9 cellular contexts compared by ENCODE assay signal in the genomic region with DNA sequence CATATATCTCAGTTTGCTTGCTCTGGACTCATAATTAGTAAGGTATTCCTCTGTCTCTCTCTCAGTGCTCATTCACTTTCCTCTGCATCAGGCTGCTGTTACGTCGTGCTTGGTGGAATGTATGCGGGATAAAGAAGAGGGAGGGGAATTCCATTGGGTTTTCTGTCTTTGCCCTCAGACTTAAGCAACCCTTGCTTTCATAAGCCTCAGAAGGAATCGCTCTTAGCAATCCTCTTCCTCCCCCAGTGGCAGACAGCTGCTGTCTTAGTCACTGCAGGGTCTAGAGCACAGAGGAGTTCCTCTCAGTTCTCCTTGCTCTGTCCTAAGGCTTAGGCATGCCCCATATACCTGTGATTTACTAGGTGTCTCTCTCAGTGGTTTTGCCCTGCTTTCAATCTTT. TPM values are rescaled to one million over a fixed set of nuclear protein-coding genes. Genes with fewer than 3 reads are reported as not detected.
DNase-seq lines count a peak whose midpoint lies in the region; ATAC-seq and TF ChIP-seq lines count a peak whose summit lies in the region.
"Had no signal": no experiment of that assay in that cellular context is flagged by ENCODE, and none has a peak within 500 bp of the region (broad histone marks: within the 10 kb centered on the region; RNA-seq: fewer than 3 reads in every experiment).

No MANE protein-coding gene starts in this region.

- H3K36me3 Mint-ChIP-seq in HFFc6 (ENCODE audit: low read depth): peaks cover 7% of the 10 kb centered on the region
- H3K36me3 Mint-ChIP-seq in CD8-positive, alpha-beta memory T cell: peaks cover 0 to 4% (median 0%) of the 10 kb centered on the region in 3 donors

- no peaks in the 10 kb centered on the region for H3K27me3 Mint-ChIP-seq in HFFc6 (ENCODE audit: insufficient read depth)
- H3K27me3 Mint-ChIP-seq in CD8-positive, alpha-beta memory T cell: peaks cover 2 to 13% of the 10 kb centered on the region in 2 donors

- peaks cover 8% of the 10 kb centered on the region; the same call in 1 of the 2 replicates for H3K9me3 Mint-ChIP-seq in HFFc6
- peaks cover 5 to 14% (median 8%) of the 10 kb centered on the region in 5 donors for H3K9me3 Mint-ChIP-seq in CD8-positive, alpha-beta memory T cell

- H3K36me3 ChIP-seq in mucosa of descending colon (ENCODE audit: low read depth) (no peaks in the 10 kb centered on the region), sigmoid colon (no peaks in the 10 kb centered on the region)
- H3K36me3 ChIP-seq in CD8-positive, alpha-beta memory T cell (ENCODE audit: insufficient read depth, low read length): no peaks in the 10 kb centered on the region

- 56 to 82% methylated on average over 4 of the region's 4 CpGs for WGBS in sigmoid colon, 2 donors

- peaks cover 12% of the 10 kb centered on the region for H3K4me1 Mint-ChIP-seq in HFFc6 (ENCODE audit: low read depth)
- H3K4me1 Mint-ChIP-seq in CD8-positive, alpha-beta memory T cell: no peaks in the 10 kb centered on the region

- no peak overlapping the region for H3K4me3 Mint-ChIP-seq in HFFc6
- no peak overlapping the region for H3K4me3 Mint-ChIP-seq in CD8-positive, alpha-beta memory T cell

- TF ChIP-seq POLR2A in sigmoid colon (IDR thresholded peaks at IDR 0.05): no peak

- CTCF ChIA-PET in CD8-positive, alpha-beta memory T cell (lab: Charles Lee): no interaction called here

- H3K9me3 ChIP-seq in mucosa of descending colon (no peaks in the 10 kb centered on the region), sigmoid colon (peaks cover 0 to 4% (median 0%) of the 10 kb centered on the region in 4 donors)
- H3K9me3 ChIP-seq in CD8-positive, alpha-beta memory T cell (ENCODE audit: low read length): no peaks in the 10 kb centered on the region

- TF ChIP-seq EP300 in sigmoid colon (IDR thresholded peaks at IDR 0.05): no peak

- intact Hi-C loops in mucosa of descending colon (cut with DNase I, micrococcal nuclease) (no loop called here), sigmoid colon (cut with DNase I) (no loop called here)

- no peak overlapping the region for H3K27ac ChIP-seq in sigmoid colon
- H3K27ac ChIP-seq in CD8-positive, alpha-beta memory T cell (ENCODE audit: low read depth, low read length): no peak overlapping the region

- H3K4me3 ChIP-seq in mucosa of descending colon: no peak overlapping the region
- H3K4me3 ChIP-seq in sigmoid colon: no peak overlapping the region
- H3K4me3 ChIP-seq in CD8-positive, alpha-beta memory T cell (ENCODE audit: low read length): no peak overlapping the region

- H3K4me1 ChIP-seq in mucosa of descending colon (ENCODE audit: low read depth): no peaks in the 10 kb centered on the region
- no peaks in the 10 kb centered on the region for H3K4me1 ChIP-seq in sigmoid colon
- H3K4me1 ChIP-seq in CD8-positive, alpha-beta memory T cell (ENCODE audit: insufficient read depth, low read length): no peaks in the 10 kb centered on the region

- TF ChIP-seq CTCF in HFFc6 (IDR thresholded peaks at IDR 0.05) (no peak), mucosa of descending colon (IDR thresholded peaks at IDR 0.05) (no peak), sigmoid colon (IDR thresholded peaks at IDR 0.05) (no peak)

- ATAC-seq in GM18520 (IDR thresholded peaks at IDR 0.05; ENCODE audit: unreplicated experiment): peak; percentile 95
- ATAC-seq in mucosa of descending colon: peak; percentile 16

- no peaks in the 10 kb centered on the region for H3K27me3 ChIP-seq in sigmoid colon
- H3K27me3 ChIP-seq in CD8-positive, alpha-beta memory T cell (ENCODE audit: insufficient read depth, low read length, poor library complexity, severe bottlenecking): no peaks in the 10 kb centered on the region

- POLR2A ChIA-PET in CD8-positive, alpha-beta memory T cell (lab: Charles Lee): no interaction called here

- peak; percentile 66 for DNase-seq in HFFc6
- peak; percentile 81 for DNase-seq in RPMI7951 (ENCODE audit: low read depth)
- DNase-seq in mucosa of descending colon: no peak
- DNase-seq in sigmoid colon: no peak
- DNase-seq in NCI-H1105 (lab: John Stamatoyannopoulos, UW): no peak
- DNase-seq in stimulated activated CD8-positive, alpha-beta memory T cell treated with anti-CD3 and anti-CD28 coated beads, Interleukin-4, amount 100 ng/mL, for 48 hours: no peak
- DNase-seq in CD8-positive, alpha-beta memory T cell: no peak

- H3K27ac Mint-ChIP-seq in HFFc6: peak overlapping the region; percentile 5; the same call in 1 of the 2 replicates
- H3K27ac Mint-ChIP-seq in CD8-positive, alpha-beta memory T cell: no peak overlapping the region

RNA-seq across cellular contexts. Expression of a gene that starts 19.1 kb away (rescaled TPM):
- not detected for total RNA-seq in HFFc6 (2021; fragmentation: NEBNext Ultra II Directional; extraction: Animal tissue kit (Norgen Biotek cat#: 25700))
- total RNA-seq in RPMI7951 (2014; rRNA removed; shearing (Covaris generic)): not detected in 2 replicates
- total RNA-seq in mucosa of descending colon (not detected), sigmoid colon (not detected)
- not detected for polyA plus RNA-seq in sigmoid colon
- total RNA-seq in CD8-positive, alpha-beta memory T cell: not detected
- not detected for polyA plus RNA-seq in CD8-positive, alpha-beta memory T cell
- total RNA-seq: T-helper 2 cell treated with Interferon-gamma antibody and Interleukin-4, amounts not matched to agents 100 ng/mL and 5 ng/mL, for 36 hours had no signal

RNA-seq across cellular contexts. Expression of a gene that starts 52.2 kb away (rescaled TPM):
- total RNA-seq in HFFc6 (2021; fragmentation: NEBNext Ultra II Directional; extraction: Animal tissue kit (Norgen Biotek cat#: 25700)): 10 to 100 TPM; 21.4 to 26.1 (median 23.4) TPM
- 45.7 and 53.0 TPM in 2 replicates for total RNA-seq in RPMI7951 (2014; rRNA removed; shearing (Covaris generic))
- total RNA-seq in mucosa of descending colon (10 to 100 TPM; 22.5 to 42.8 (median 36.2) TPM), sigmoid colon (10 to 100 TPM; 28.1 to 36.7 (median 33.4) TPM)
- 10 to 100 TPM; 14.4 to 20.8 (median 17.2) TPM for polyA plus RNA-seq in sigmoid colon
- 10 to 100 TPM; 23.2 to 23.8 TPM for total RNA-seq in CD8-positive, alpha-beta memory T cell
- polyA plus RNA-seq in CD8-positive, alpha-beta memory T cell: 17.4 TPM

Comparison
In these comparisons a context has a peak if more than half of its experiments do, and no peak if none do; other contexts are left out.
1. DNase-seq: peak in HFFc6 (single experiment) and RPMI7951 (single experiment); none in mucosa of descending colon (0 of 3), sigmoid colon (single experiment), NCI-H1105 (single experiment), stimulated activated CD8-positive, alpha-beta memory T cell treated with anti-CD3 and anti-CD28 coated beads, Interleukin-4, amount 100 ng/mL, for 48 hours (single experiment) and CD8-positive, alpha-beta memory T cell (0 of 5).